Comparison of ENCODE assay signal across 1 cellular context in the genomic region with DNA sequence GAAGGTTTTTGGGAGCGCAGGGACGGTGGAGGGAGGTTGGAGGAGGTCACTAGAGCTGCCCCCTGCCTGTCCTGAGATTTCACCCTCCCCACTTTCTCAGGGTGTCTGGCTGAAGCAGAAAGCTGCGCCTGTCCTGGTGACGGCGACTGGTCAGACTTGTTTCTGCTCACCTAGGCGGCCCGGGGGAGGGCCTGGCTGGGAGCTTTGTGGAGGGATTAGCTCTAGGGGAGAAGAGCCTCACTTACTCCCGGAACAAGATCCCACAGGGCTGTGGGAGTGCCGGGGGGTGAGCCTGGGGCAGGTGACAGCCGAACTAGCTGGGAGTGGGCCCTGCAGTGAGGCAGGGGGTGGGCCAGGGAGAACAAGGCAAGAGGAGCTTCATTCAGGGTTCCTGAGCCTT.
TF ChIP-seq lines count a peak whose summit lies in the region.

No MANE protein-coding gene starts in this region.

TF ChIP-seq in IMR-90, 13 proteins besides CTCF, POLR2A, EP300 and RAD21:
- TF ChIP-seq MXI1 (IDR thresholded peaks at IDR 0.05; ENCODE audit: borderline replicate concordance, low read depth, low read length): no peak
- no peak for TF ChIP-seq NFE2L2 (IDR thresholded peaks at IDR 0.05; ENCODE audit: low read depth, low read length)
- no peak for TF ChIP-seq RCOR1 (IDR thresholded peaks at IDR 0.05; ENCODE audit: insufficient replicate concordance, low read length)
- no peak for TF ChIP-seq BHLHE40 (IDR thresholded peaks at IDR 0.05; ENCODE audit: low read depth, low read length)
- TF ChIP-seq ELK1 (IDR thresholded peaks at IDR 0.05; ENCODE audit: borderline replicate concordance, low read depth, low read length): no peak
- no peak for TF ChIP-seq CHD1 (IDR thresholded peaks at IDR 0.05; ENCODE audit: low read depth, low read length)
